In genomic region chr21:43193651-43194302, GRCh38 we compare ENCODE assay signal across 13 cellular contexts. TPM values are rescaled to one million over a fixed set of nuclear protein-coding genes. Genes with fewer than 3 reads are reported as not detected.
A peak's percentile ranks its signal among the peaks of the same experiment; 100 is the strongest.
DNase-seq lines count a peak whose midpoint lies in the region; ATAC-seq lines count a peak whose summit lies in the region.
"Had no signal": no experiment of that assay in that cellular context is flagged by ENCODE, and none has a peak within 500 bp of the region (broad histone marks: within the 10 kb centered on the region; RNA-seq: fewer than 3 reads in every experiment).

No MANE protein-coding gene starts in this region.

- H3K27me3 Mint-ChIP-seq in T-helper 2 cell treated with Interferon-gamma antibody and Interleukin-4, amounts not matched to agents 5 μg/mL and 100 μg/mL, for 36 hours (ENCODE audit: low read depth), result peaks cover 6% of the 10 kb centered on the region
- peaks cover 50% of the 10 kb centered on the region for H3K27me3 Mint-ChIP-seq in stimulated activated memory B cell treated with anti-CD40 and anti-IgM and Interleukin-4, amounts not matched to agents 10 μg/mL and 1 μg/mL and 100 μg/mL, for 72 hours

- peaks cover 11% of the 10 kb centered on the region for H3K4me1 Mint-ChIP-seq in T-helper 2 cell treated with Interferon-gamma antibody and Interleukin-4, amounts not matched to agents 5 μg/mL and 100 μg/mL, for 36 hours (ENCODE audit: low read depth)
- H3K4me1 Mint-ChIP-seq in stimulated activated memory B cell treated with anti-CD40 and anti-IgM and Interleukin-4, amounts not matched to agents 10 μg/mL and 1 μg/mL and 100 μg/mL, for 72 hours, result peaks cover 71% of the 10 kb centered on the region

- H3K9me3 Mint-ChIP-seq in T-helper 2 cell treated with Interferon-gamma antibody and Interleukin-4, amounts not matched to agents 5 μg/mL and 100 μg/mL, for 36 hours, result peaks cover 7% of the 10 kb centered on the region
- H3K9me3 Mint-ChIP-seq in stimulated activated memory B cell treated with anti-CD40 and anti-IgM and Interleukin-4, amounts not matched to agents 10 μg/mL and 1 μg/mL and 100 μg/mL, for 72 hours, result peaks cover 9% of the 10 kb centered on the region

- intact Hi-C loops in left ventricle myocardium superior (cut with micrococcal nuclease), result no loop called here

- ATAC-seq in left ventricle myocardium superior (peak; percentile 81), HG03139 (IDR thresholded peaks at IDR 0.05; ENCODE audit: unreplicated experiment) (no peak), GM18870 (IDR thresholded peaks at IDR 0.05; ENCODE audit: unreplicated experiment) (no peak)
- peak; percentile 72 for ATAC-seq in stimulated activated memory B cell treated with anti-CD40 and anti-IgM and Interleukin-4, amounts not matched to agents 10 μg/mL and 1 μg/mL and 100 μg/mL, for 72 hours
- ATAC-seq: HCT116 had no signal

- H3K36me3 Mint-ChIP-seq in T-helper 2 cell treated with Interferon-gamma antibody and Interleukin-4, amounts not matched to agents 5 μg/mL and 100 μg/mL, for 36 hours (ENCODE audit: low read depth), result no peaks in the 10 kb centered on the region
- peaks cover 15% of the 10 kb centered on the region for H3K36me3 Mint-ChIP-seq in stimulated activated memory B cell treated with anti-CD40 and anti-IgM and Interleukin-4, amounts not matched to agents 10 μg/mL and 1 μg/mL and 100 μg/mL, for 72 hours

- DNase-seq in T-helper 2 cell treated with Interferon-gamma antibody and Interleukin-4, amounts not matched to agents 5 μg/mL and 100 μg/mL, for 36 hours (ENCODE audit: low spot score), result peak; percentile 10
- DNase-seq in T-helper 2 cell (no peak), T1000 (lab: John Stamatoyannopoulos, UW) (peak; percentile 62), left ventricle myocardium superior (peak; percentile 71), HuH-7 (ENCODE audit: low spot score) (no peak)
- DNase-seq: NCI-H526 treated with DMSO at 0.1 percent for 48 hours, occipital lobe had no signal

- H3K4me3 Mint-ChIP-seq in T-helper 2 cell treated with Interferon-gamma antibody and Interleukin-4, amounts not matched to agents 5 μg/mL and 100 μg/mL, for 36 hours, result no peak overlapping the region
- no peak overlapping the region for H3K4me3 Mint-ChIP-seq in stimulated activated memory B cell treated with anti-CD40 and anti-IgM and Interleukin-4, amounts not matched to agents 10 μg/mL and 1 μg/mL and 100 μg/mL, for 72 hours
- H3K4me3 Mint-ChIP-seq: central memory CD8-positive, alpha-beta T cell had no signal

- H3K27ac Mint-ChIP-seq in T-helper 2 cell treated with Interferon-gamma antibody and Interleukin-4, amounts not matched to agents 5 μg/mL and 100 μg/mL, for 36 hours, result no peak overlapping the region
- H3K27ac Mint-ChIP-seq in stimulated activated memory B cell treated with anti-CD40 and anti-IgM and Interleukin-4, amounts not matched to agents 10 μg/mL and 1 μg/mL and 100 μg/mL, for 72 hours, result peak overlapping the region; percentile 79

RNA-seq across cellular contexts. Expression of gene CRYAA, which starts 25.0 kb away (rescaled TPM):
- total RNA-seq in left ventricle myocardium superior, result not detected
- total RNA-seq: occipital lobe, urinary bladder had no signal

Comparison
In these comparisons a context has a peak if more than half of its experiments do, and no peak if none do; other contexts are left out.
1. DNase-seq: peak in T-helper 2 cell treated with Interferon-gamma antibody and Interleukin-4, amounts not matched to agents 5 μg/mL and 100 μg/mL, for 36 hours (single experiment), T1000 (single experiment) and left ventricle myocardium superior (single experiment); none in T-helper 2 cell (0 of 5) and HuH-7 (single experiment).
2. ATAC-seq: peak in left ventricle myocardium superior (single experiment) and stimulated activated memory B cell treated with anti-CD40 and anti-IgM and Interleukin-4, amounts not matched to agents 10 μg/mL and 1 μg/mL and 100 μg/mL, for 72 hours (single experiment); none in HG03139 (single experiment) and GM18870 (single experiment).